Comparison of ENCODE assay signal across 1 cellular context in the genomic region with DNA sequence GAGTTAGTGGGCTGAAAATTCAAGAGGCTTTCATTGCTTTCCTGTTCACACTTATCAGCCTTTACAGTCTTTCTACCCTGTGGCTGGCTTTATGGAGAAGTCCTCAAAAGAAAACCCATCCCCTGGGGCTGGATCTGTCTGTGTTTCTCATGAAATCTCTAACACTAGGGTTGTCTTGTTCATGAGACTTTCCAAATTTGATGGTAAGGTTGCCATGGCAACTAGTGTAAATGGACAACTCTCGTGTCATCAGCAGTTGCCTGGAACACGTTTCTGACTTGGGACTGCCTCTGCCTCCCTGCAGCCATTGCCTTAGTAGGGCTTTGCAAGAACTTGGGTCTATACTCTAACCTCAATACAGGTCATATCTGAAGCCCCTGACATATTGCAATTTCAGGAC.
TF ChIP-seq lines count a peak whose summit lies in the region.

No MANE protein-coding gene starts in this region.

TF ChIP-seq in K562, 482 proteins besides CTCF, POLR2A, EP300 and RAD21:
- TF ChIP-seq RFX1 (IDR thresholded peaks at IDR 0.05) (peak; percentile 67), SETDB1 (IDR thresholded peaks at IDR 0.05; ENCODE audit: low read length) (no peak)
TF ChIP-seq in K562: peak in this region for 1.
